In genomic region chr2:69741281-69742169, GRCh38 we compare ENCODE assay signal across 8 cellular contexts. TPM values are rescaled to one million over a fixed set of nuclear protein-coding genes. Genes with fewer than 3 reads are reported as not detected.
A peak's percentile ranks its signal among the peaks of the same experiment; 100 is the strongest.
DNase-seq lines count a peak whose midpoint lies in the region; ATAC-seq, FAIRE-seq and TF ChIP-seq lines count a peak whose summit lies in the region.

ANXA4 (plus strand) TSS chr2:69742134; CDS start chr2:69781566, 39,432 bp downstream.

- H2AFZ ChIP-seq in HepG2 (ENCODE audit: low read length) = peak within 1 kb of the TSS; percentile 96

- peaks cover 40% of the 10 kb centered on the region for H3K79me2 ChIP-seq in HepG2 (ENCODE audit: insufficient read depth, low read length)

- H3K27me3 Mint-ChIP-seq in activated CD4-positive, alpha-beta T cell treated with anti-CD3 and anti-CD28 coated beads for 36 hours = no peaks in the 10 kb centered on the region

- H3K36me3 Mint-ChIP-seq in activated CD4-positive, alpha-beta T cell treated with anti-CD3 and anti-CD28 coated beads for 36 hours (ENCODE audit: low read depth) = no peaks in the 10 kb centered on the region

- in situ Hi-C loops in HepG2 (cut with HindIII; ENCODE audit: extremely low pct_ligation_motif_present, low pct_unique_long_range_greater_than_20kb) = no loop called here

- H3K4me1 Mint-ChIP-seq in activated CD4-positive, alpha-beta T cell treated with anti-CD3 and anti-CD28 coated beads for 36 hours = peaks cover 11% of the 10 kb centered on the region

- H3K4me3 ChIP-seq in HepG2 (replicated peaks in 1 of 3; ENCODE audit: insufficient read depth in 1 of 3, low read depth in 2 of 3, low read length in 3 of 3) = peak within 1 kb of the TSS; percentile 77 to 83 (median 79)

- TF ChIP-seq EP300 in HepG2 (IDR thresholded peaks at IDR 0.05; ENCODE audit: low read depth in 2 of 2, low read length in 2 of 2) (peak in 1 of 2 experiments; percentile 23; a peak in 1 of 4 replicates), HepG2 (CRISPR knock-in tag; IDR thresholded peaks at IDR 0.05; ENCODE audit: borderline replicate concordance) (peak; percentile 38; the same call in 1 of the 2 replicates)

- 2% methylated on average over 41 of the region's 67 CpGs for WGBS in HepG2 (ENCODE audit: low lambda C conversion rate)

- POLR2A ChIA-PET in activated CD4-positive, alpha-beta T cell treated with anti-CD3 and anti-CD28 coated beads for 36 hours (lab: Charles Lee) = no interaction called here
- POLR2A ChIA-PET in HepG2 (lab: Yijun Ruan, JAX) = interaction anchor here (0.6 to 5.7 kb wide), 31 partner anchors 8 to 552 kb away, joined by 3 to 142 read pairs (median 6); partner anchors contain the start of genes AAK1, C2orf42, GMCL1 and MXD1

- H3K4me3 Mint-ChIP-seq in activated CD4-positive, alpha-beta T cell treated with anti-CD3 and anti-CD28 coated beads for 36 hours = peak within 1 kb of the TSS; percentile 78

- BruUV-seq in HepG2 (replicated peaks; lab: Mats Ljungman, UMichigan) = TSS peak; percentile 94

- no peak; the same call in 1 of the 2 replicates for TF ChIP-seq RAD21 in HepG2 (CRISPR knock-in tag; IDR thresholded peaks at IDR 0.05)

- peak; percentile 85 to 92 for TF ChIP-seq POLR2A in HepG2 (IDR thresholded peaks at IDR 0.05; ENCODE audit: insufficient read depth in 1 of 2, low read depth in 2 of 2, low read length in 2 of 2)

- peak within 1 kb of the TSS; percentile 81 for H3K27ac Mint-ChIP-seq in activated CD4-positive, alpha-beta T cell treated with anti-CD3 and anti-CD28 coated beads for 36 hours

- no peak; the same call in 1 of the 2 replicates for TF ChIP-seq CTCF in HepG2 (CRISPR knock-in tag; IDR thresholded peaks at IDR 0.05)

- peak; percentile 65 for DNase-seq in NK-92 treated with Interleukin-12 subunit alpha and Interleukin-12 subunit beta, amount 100 ng/mL, for 24 hours (lab: John Stamatoyannopoulos, UW)
- DNase-seq in NK-92 (lab: John Stamatoyannopoulos, UW; ENCODE audit: unreplicated experiment) = no peak
- peak; percentile 63 for DNase-seq in NCI-H2171 treated with DMSO at 0.1 percent for 48 hours (lab: John Stamatoyannopoulos, UW)
- peak; percentile 73 for DNase-seq in activated CD4-positive, alpha-beta T cell treated with anti-CD3 and anti-CD28 coated beads for 36 hours
- peak; percentile 74 for DNase-seq in dedifferentiated amniotic fluid mesenchymal stem cell (ENCODE audit: extremely low spot score)
- DNase-seq in HepG2 (ENCODE audit: low spot score) = peak; percentile 90
- peak; percentile 27 to 57 for DNase-seq in stimulated activated CD4-positive, alpha-beta T cell treated with anti-CD3 and anti-CD28 coated beads, Interleukin-4, amount 100 ng/mL, for 48 hours (ENCODE audit: low read depth in 2 of 2)

- H3K9ac ChIP-seq in HepG2 (ENCODE audit: insufficient read depth, low read depth, low read length) = peak within 1 kb of the TSS; percentile 85

- ATAC-seq in HG02870 (IDR thresholded peaks at IDR 0.05; ENCODE audit: unreplicated experiment) (peak; percentile 85), HepG2 (peak; percentile 90)
- peak; percentile 86 for ATAC-seq in activated CD4-positive, alpha-beta T cell treated with anti-CD3 and anti-CD28 coated beads for 36 hours

- H3K9me3 Mint-ChIP-seq in activated CD4-positive, alpha-beta T cell treated with anti-CD3 and anti-CD28 coated beads for 36 hours (ENCODE audit: low read depth) = no peaks in the 10 kb centered on the region

- intact Hi-C loops in activated CD4-positive, alpha-beta T cell treated with anti-CD3 and anti-CD28 coated beads for 36 hours (cut with DNase I, micrococcal nuclease) = loop anchor here (1.0 to 10.0 kb wide), 4 partner anchors 33 to 403 kb away; partner anchors contain the start of gene GMCL1 (in 1 of the 2)
- intact Hi-C loops in HepG2 (cut with micrococcal nuclease; ENCODE audit: unreplicated experiment) = loop anchor here (1.0 to 2.0 kb wide), 4 partner anchors 39 to 88 kb away; partner anchors contain the start of gene GMCL1

- H3K4me2 ChIP-seq in HepG2 (ENCODE audit: low read depth, low read length) = peak within 1 kb of the TSS; percentile 98

- peaks cover 53% of the 10 kb centered on the region for H3K4me1 ChIP-seq in HepG2 (ENCODE audit: insufficient read depth, low read length)

- H3K27ac ChIP-seq in HepG2 (ENCODE audit: extremely low read length, insufficient read depth, low read length) = peak within 1 kb of the TSS; percentile 94

- no peaks in the 10 kb centered on the region for H4K20me1 ChIP-seq in HepG2 (ENCODE audit: insufficient read depth, low read length)

- H3K36me3 ChIP-seq in HepG2 (replicated peaks in 1 of 2; ENCODE audit: control insufficient read depth in 1 of 2, insufficient read depth in 2 of 2, low read length in 2 of 2) = 0 out of 5 replicates have a peak, but pooled peaks cover 0 to under 1% of the 10 kb centered on the region in 2 experiments

- peak; percentile 44 for FAIRE-seq in HepG2 (lab: Jason Lieb, UNC)

- no peaks in the 10 kb centered on the region; a peak in 1 of 5 replicates for H3K27me3 ChIP-seq in HepG2 (ENCODE audit: control insufficient read depth in 1 of 2, insufficient read depth in 2 of 2, low read length in 2 of 2)

- H3K9me3 ChIP-seq in HepG2 (ENCODE audit: low read length) = no peaks in the 10 kb centered on the region

- CTCF ChIA-PET in activated CD4-positive, alpha-beta T cell treated with anti-CD3 and anti-CD28 coated beads for 36 hours (lab: Charles Lee) = interaction anchor here (0.7 to 5.0 kb wide), 6 partner anchors 15 to 898 kb away, joined by 3 to 43 read pairs (median 4); no protein-coding TSS in a partner anchor
- CTCF ChIA-PET in HepG2 (lab: Yijun Ruan, JAX; ENCODE audit: low intra/inter-chr PET ratio, low total read pairs) = no interaction called here

TF ChIP-seq in HepG2, 621 proteins besides CTCF, POLR2A, EP300 and RAD21 (continues in another document):
- TF ChIP-seq REXO4 (CRISPR knock-in tag; IDR thresholded peaks at IDR 0.05; ENCODE audit: borderline replicate concordance) (0 out of 2 replicates have a peak, but pooled peaks have one; percentile 35), CC2D1A (CRISPR knock-in tag; IDR thresholded peaks at IDR 0.05) (no peak), TFAP4 (IDR thresholded peaks at IDR 0.05; ENCODE audit: borderline replicate concordance, low read depth) (peak; percentile 50; the same call in 1 of the 2 replicates), TARDBP (CRISPR knock-in tag; IDR thresholded peaks at IDR 0.05) (0 out of 2 replicates have a peak, but pooled peaks have one; percentile 14), SNRNP70 (IDR thresholded peaks at IDR 0.05; ENCODE audit: low read depth, low read length) (no peak), TMF1 (CRISPR knock-in tag; IDR thresholded peaks at IDR 0.05; ENCODE audit: low read depth) (peak; percentile 79; the same call in 1 of the 2 replicates), RBFOX2 (IDR thresholded peaks at IDR 0.05; ENCODE audit: low read depth, low read length) (peak; percentile 97)
- TF ChIP-seq, protein P1, sequence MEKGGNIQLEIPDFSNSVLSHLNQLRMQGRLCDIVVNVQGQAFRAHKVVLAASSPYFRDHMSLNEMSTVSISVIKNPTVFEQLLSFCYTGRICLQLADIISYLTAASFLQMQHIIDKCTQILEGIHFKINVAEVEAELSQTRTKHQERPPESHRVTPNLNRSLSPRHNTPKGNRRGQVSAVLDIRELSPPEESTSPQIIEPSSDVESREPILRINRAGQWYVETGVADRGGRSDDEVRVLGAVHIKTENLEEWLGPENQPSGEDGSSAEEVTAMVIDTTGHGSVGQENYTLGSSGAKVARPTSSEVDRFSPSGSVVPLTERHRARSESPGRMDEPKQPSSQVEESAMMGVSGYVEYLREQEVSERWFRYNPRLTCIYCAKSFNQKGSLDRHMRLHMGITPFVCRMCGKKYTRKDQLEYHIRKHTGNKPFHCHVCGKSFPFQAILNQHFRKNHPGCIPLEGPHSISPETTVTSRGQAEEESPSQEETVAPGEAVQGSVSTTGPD (CRISPR knock-in tag; IDR thresholded peaks at IDR 0.05) = no peak

RNA-seq across cellular contexts. Expression of gene ANXA4, which starts in this region (rescaled TPM):
- 10 to 100 TPM; 24.8 to 30.7 TPM for total RNA-seq in activated CD4-positive, alpha-beta T cell treated with anti-CD3 and anti-CD28 coated beads for 36 hours
- 155 and 237 TPM in 2 replicates for total RNA-seq in HepG2 (2016; rRNA removed; fragmentation: Illumina TruSeq; extraction: Trizol)
- 17.9 and 22.8 TPM in 2 replicates for total RNA-seq in HepG2 (2016; cell fraction: cytosol; rRNA removed; fragmentation: Illumina TruSeq; extraction: Trizol; ENCODE audit: low read depth)
- 161 and 233 TPM in 2 replicates for total RNA-seq in HepG2 (2016; cell fraction: insoluble cytoplasmic fraction; rRNA removed; fragmentation: Illumina TruSeq; extraction: Trizol)
- 40.1 and 41.9 TPM in 2 replicates for total RNA-seq in HepG2 (2016; cell fraction: membrane; rRNA removed; fragmentation: Illumina TruSeq; extraction: Trizol)
- total RNA-seq in HepG2 (2016; cell fraction: nucleus; rRNA removed; fragmentation: Illumina TruSeq; extraction: Trizol) = 65.6 and 74.7 TPM in 2 replicates
- polyA plus RNA-seq in HepG2 (2011; rRNA removed) = 147 and 168 TPM in 2 replicates
- polyA plus RNA-seq in HepG2 (2011; cell fraction: cytosol; rRNA removed) = 87.5 and 190 TPM in 2 replicates
- polyA plus RNA-seq in HepG2 (2011; cell fraction: nucleus; rRNA removed) = 143 and 171 TPM in 2 replicates
- 61.9 and 99.0 TPM in 2 replicates for polyA plus RNA-seq in HepG2 (2012)
- 31.6 and 32.5 TPM in 2 replicates for polyA plus RNA-seq in HepG2 (2016; cell fraction: cytosol; fragmentation: Illumina TruSeq; extraction: Trizol; ENCODE audit: low read depth)
- polyA plus RNA-seq in HepG2 (2016; cell fraction: insoluble cytoplasmic fraction; fragmentation: Illumina TruSeq; extraction: Trizol; ENCODE audit: low read depth) = 346 and 367 TPM in 2 replicates
- polyA plus RNA-seq in HepG2 (2016; cell fraction: membrane; fragmentation: Illumina TruSeq; extraction: Trizol; ENCODE audit: low read depth) = 39.4 and 42.7 TPM in 2 replicates
- polyA plus RNA-seq in HepG2 (2016; cell fraction: nucleus; fragmentation: Illumina TruSeq; extraction: Trizol; ENCODE audit: insufficient read depth, low read depth) = 146 and 162 TPM in 2 replicates
- 48.3 and 195 TPM in 2 replicates for polyA minus RNA-seq in HepG2 (2011; rRNA and poly(A)+ RNA removed; ENCODE audit: low replicate concordance)
- polyA minus RNA-seq in HepG2 (2011; cell fraction: cytosol; rRNA and poly(A)+ RNA removed) = 90.7 and 108 TPM in 2 replicates
- polyA minus RNA-seq in HepG2 (2011; cell fraction: nucleus; rRNA and poly(A)+ RNA removed) = 70.5 and 74.0 TPM in 2 replicates
